In the genomic region with DNA sequence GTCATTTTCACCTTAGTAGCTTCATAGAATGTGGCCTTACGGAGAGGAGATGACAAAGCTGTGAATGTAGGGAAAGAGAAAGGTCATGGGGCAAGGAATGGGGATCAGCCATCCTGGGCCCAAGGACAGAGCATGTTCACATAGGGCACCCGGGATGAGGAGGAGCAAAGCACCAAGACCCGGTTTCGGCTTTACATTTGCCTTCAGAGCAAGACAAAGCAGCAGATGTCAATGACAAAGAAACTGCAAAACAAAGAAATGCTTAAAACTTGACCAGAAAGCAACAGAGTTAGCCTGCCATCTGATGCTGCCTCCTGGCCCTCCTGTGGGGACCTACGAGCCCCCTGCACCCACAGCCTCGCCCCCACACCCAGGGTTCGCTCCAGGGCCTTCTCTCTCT, we compare ENCODE assay signal across 15 cellular contexts.
"Had no signal": no experiment of that assay in that cellular context is flagged by ENCODE, and none has a peak within 500 bp of the region (broad histone marks: within the 10 kb centered on the region; RNA-seq: fewer than 3 reads in every experiment).

No MANE protein-coding gene starts in this region.

- H3K4me3 Mint-ChIP-seq: activated CD4-positive, alpha-beta T cell treated with anti-CD3 and anti-CD28 coated beads for 36 hours; activated CD8-positive, alpha-beta T cell treated with anti-CD3 and anti-CD28 coated beads, Interleukin-2, amount 10 ng/mL, durations not matched to agents 7 days and 5 days; neural crest cell had no signal

- H3K27ac ChIP-seq: ascending aorta, esophagus squamous epithelium, parathyroid adenoma, thoracic aorta had no signal

- H3K4me3 ChIP-seq: ascending aorta, esophagus squamous epithelium, stomach, thoracic aorta had no signal

- H3K9me3 Mint-ChIP-seq: activated naive CD4-positive, alpha-beta T cell treated with anti-CD3 and anti-CD28 coated beads, Interleukin-2, amount 50 U/mL, for 72 hours; neural crest cell had no signal

- H3K27me3 ChIP-seq: ascending aorta, esophagus squamous epithelium, stomach had no signal

- DNase-seq: activated CD4-positive, alpha-beta T cell treated with anti-CD3 and anti-CD28 coated beads for 36 hours; activated CD8-positive, alpha-beta T cell treated with anti-CD3 and anti-CD28 coated beads, Interleukin-2, amount 10 ng/mL, durations not matched to agents 7 days and 5 days; activated effector memory CD4-positive, alpha-beta T cell treated with Interleukin-2 at 50 U/mL for 16 hours; esophagus squamous epithelium; foreskin fibroblast; left ventricle myocardium superior; mesendoderm; stimulated activated CD4-positive, alpha-beta T cell treated with anti-CD3 and anti-CD28 coated beads, Interleukin-4, amount 100 ng/mL, for 24 hours; stomach; T1000 had no signal

- H3K36me3 ChIP-seq: ascending aorta, esophagus squamous epithelium, stomach, thoracic aorta had no signal

- H3K9me3 ChIP-seq: ascending aorta, esophagus squamous epithelium, stomach, thoracic aorta had no signal

- H3K27me3 Mint-ChIP-seq: activated CD4-positive, alpha-beta T cell treated with anti-CD3 and anti-CD28 coated beads for 36 hours had no signal

- H3K4me1 ChIP-seq: parathyroid adenoma had no signal

- ATAC-seq: activated CD8-positive, alpha-beta T cell treated with anti-CD3 and anti-CD28 coated beads, Interleukin-2, amount 10 ng/mL, durations not matched to agents 7 days and 5 days; left ventricle myocardium superior had no signal

- H3K9ac ChIP-seq: parathyroid adenoma had no signal

- H3K27ac Mint-ChIP-seq: activated CD4-positive, alpha-beta T cell treated with anti-CD3 and anti-CD28 coated beads for 36 hours had no signal

- H3K36me3 Mint-ChIP-seq: activated naive CD4-positive, alpha-beta T cell treated with anti-CD3 and anti-CD28 coated beads, Interleukin-2, amount 50 U/mL, for 72 hours had no signal
